In the genomic region with DNA sequence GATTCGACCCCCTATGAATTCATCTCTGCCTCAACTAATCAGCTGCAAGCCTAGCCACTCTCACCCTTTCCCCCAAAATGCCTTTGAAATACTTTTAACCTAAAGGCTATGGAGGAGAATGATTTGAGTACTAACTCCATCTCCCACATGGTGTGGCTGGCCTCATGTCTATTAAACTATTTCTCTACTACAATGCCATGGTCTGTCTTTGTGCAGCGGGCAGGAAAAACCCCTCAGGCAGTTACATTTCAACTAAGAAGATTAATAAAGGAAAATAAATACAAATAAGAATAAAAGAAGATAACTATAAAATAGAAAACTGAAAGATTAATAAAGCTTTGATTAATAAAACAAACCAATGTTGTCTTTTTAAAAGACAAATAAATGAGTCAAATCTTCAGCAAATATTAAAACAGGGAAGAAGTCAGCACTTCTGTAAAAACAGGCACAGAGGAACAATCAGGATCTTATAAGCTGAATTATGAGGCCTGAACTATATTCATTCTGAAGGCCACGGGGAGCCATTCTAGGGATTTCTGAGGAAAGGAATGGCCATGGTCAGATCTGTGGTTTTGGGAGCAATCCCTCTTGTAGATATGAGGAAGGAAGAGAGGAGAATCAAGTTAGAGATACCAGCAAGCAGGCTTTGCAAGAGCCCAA, we compare ENCODE assay signal across 23 cellular contexts.
"Had no signal": no experiment of that assay in that cellular context is flagged by ENCODE, and none has a peak within 500 bp of the region (broad histone marks: within the 10 kb centered on the region; RNA-seq: fewer than 3 reads in every experiment).

No MANE protein-coding gene starts in this region.

- DNase-seq: activated B cell treated with CpG ODN at 0.5 μM for 24 hours; activated CD4-positive, alpha-beta memory T cell treated with anti-CD3 and anti-CD28 coated beads for 36 hours; activated CD4-positive, alpha-beta T cell treated with anti-CD3 and anti-CD28 coated beads, Interleukin-2, amount 10 ng/mL, durations not matched to agents 7 days and 5 days; activated CD8-positive, alpha-beta memory T cell treated with anti-CD3 and anti-CD28 coated beads for 24 hours; activated effector memory CD4-positive, alpha-beta T cell treated with anti-CD3 and anti-CD28 coated beads, Interleukin-2, amount 50 U/mL, for 16 hours; activated naive CD4-positive, alpha-beta T cell treated with Interleukin-2 at 50 U/mL for 16 hours; activated T-cell treated with anti-CD3 and anti-CD28 coated beads, Interleukin-2, amount 50 U/mL, for 4 hours; anterior cingulate cortex; Karpas-422; NCI-H1105 treated with DMSO at 0.1 percent for 48 hours; NCI-H1436 treated with DMSO at 0.1 percent for 48 hours; NCI-H187; NCI-H2081; NCI-H510A treated with DMSO at 0.1 percent for 48 hours; NCI-H69; NK-92 treated with Interleukin-12 subunit alpha and Interleukin-12 subunit beta, amount 100 ng/mL, for 24 hours; OCI-M1; SHP77 had no signal

- H3K4me3 Mint-ChIP-seq: activated B cell treated with CpG ODN at 0.5 μM for 24 hours; activated CD4-positive, alpha-beta memory T cell treated with anti-CD3 and anti-CD28 coated beads for 36 hours; activated CD4-positive, alpha-beta T cell treated with anti-CD3 and anti-CD28 coated beads, Interleukin-2, amount 10 ng/mL, durations not matched to agents 7 days and 5 days; activated naive CD8-positive, alpha-beta T cell; activated T-cell treated with anti-CD3 and anti-CD28 coated beads, Interleukin-2, amount 50 U/mL, for 4 hours; T-helper 1 cell treated with Interleukin-12 subunit alpha and Interleukin-12 subunit beta and Interleukin-4 antibody, amounts not matched to agents 30 μg/mL and 1 μg/mL, for 36 hours had no signal

- H3K4me3 ChIP-seq: breast epithelium, SJSA1 had no signal

- H3K27me3 Mint-ChIP-seq: activated B cell treated with CpG ODN at 0.5 μM for 24 hours; activated CD4-positive, alpha-beta memory T cell treated with anti-CD3 and anti-CD28 coated beads for 36 hours; activated CD4-positive, alpha-beta T cell treated with anti-CD3 and anti-CD28 coated beads, Interleukin-2, amount 10 ng/mL, durations not matched to agents 7 days and 5 days; activated naive CD8-positive, alpha-beta T cell had no signal

- H3K27me3 ChIP-seq: breast epithelium, SJSA1 had no signal

- H3K27ac ChIP-seq: SJSA1 had no signal

- H3K9me3 Mint-ChIP-seq: activated CD4-positive, alpha-beta memory T cell treated with anti-CD3 and anti-CD28 coated beads for 36 hours; T-helper 1 cell treated with Interleukin-12 subunit alpha and Interleukin-12 subunit beta and Interleukin-4 antibody, amounts not matched to agents 30 μg/mL and 1 μg/mL, for 36 hours had no signal

- H3K9me3 ChIP-seq: breast epithelium, SJSA1 had no signal

- ATAC-seq: activated T-cell treated with anti-CD3 and anti-CD28 coated beads, Interleukin-2, amount 50 U/mL, for 4 hours had no signal

- H3K36me3 ChIP-seq: breast epithelium had no signal

- H3K4me1 ChIP-seq: breast epithelium had no signal

- H3K27ac Mint-ChIP-seq: activated B cell treated with CpG ODN at 0.5 μM for 24 hours; activated CD4-positive, alpha-beta memory T cell treated with anti-CD3 and anti-CD28 coated beads for 36 hours; activated CD4-positive, alpha-beta T cell treated with anti-CD3 and anti-CD28 coated beads, Interleukin-2, amount 10 ng/mL, durations not matched to agents 7 days and 5 days; activated naive CD8-positive, alpha-beta T cell; T-helper 1 cell treated with Interleukin-12 subunit alpha and Interleukin-12 subunit beta and Interleukin-4 antibody, amounts not matched to agents 30 μg/mL and 1 μg/mL, for 36 hours had no signal

- H3K4me1 Mint-ChIP-seq: activated CD4-positive, alpha-beta T cell treated with anti-CD3 and anti-CD28 coated beads, Interleukin-2, amount 10 ng/mL, durations not matched to agents 7 days and 5 days had no signal

- FAIRE-seq: RCC 7860 had no signal
